Comparison of ENCODE assay signal across 23 cellular contexts in the genomic region with DNA sequence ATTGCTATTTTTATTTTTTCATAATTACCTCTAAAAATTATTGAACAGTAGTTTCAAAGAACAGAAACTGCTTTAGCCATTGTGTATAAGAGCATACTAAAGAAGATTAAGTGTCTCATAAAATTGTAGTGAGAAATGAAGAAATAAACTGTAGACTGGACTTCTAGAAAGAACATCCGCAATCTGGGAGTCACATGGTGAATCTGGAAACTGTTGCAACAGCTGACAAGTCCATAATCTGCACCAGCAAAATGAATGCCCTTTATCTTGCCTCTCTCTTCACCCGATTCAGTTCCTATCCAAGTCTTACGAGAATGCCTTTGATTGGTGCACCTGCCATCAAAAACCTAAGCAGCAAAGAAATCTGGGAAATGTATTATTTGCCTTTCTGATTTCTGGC.
"Had no signal": no experiment of that assay in that cellular context is flagged by ENCODE, and none has a peak within 500 bp of the region (broad histone marks: within the 10 kb centered on the region; RNA-seq: fewer than 3 reads in every experiment).

No MANE protein-coding gene starts in this region.

- FAIRE-seq: HTR-8/SVneo, K562, RCC 7860 had no signal

- DNase-seq: Kasumi-1, MM.1S, NCI-H1092 treated with DMSO at 0.1 percent for 48 hours, NCI-H1436, NCI-H187, NCI-H2029, NCI-H2081 treated with DMSO at 0.1 percent for 48 hours, NCI-H2171, NCI-H226, NCI-H446, NCI-H510A, NCI-H524 treated with DMSO at 0.1 percent for 48 hours, NCI-H69, NCI-H774, Right ventricle myocardium superior, RPMI8226, SIG-M5, SK-N-SH had no signal

- H3K4me3 ChIP-seq: K562 had no signal

- H3K27ac ChIP-seq: HL-60, KMS-11 had no signal

- H3K9me3 ChIP-seq: SK-N-SH had no signal

- ATAC-seq: K562 had no signal
